In genomic region chr5:179697108-179697507, GRCh38 we compare ENCODE assay signal across 2 cellular contexts.
TF ChIP-seq lines count a peak whose summit lies in the region.

No MANE protein-coding gene starts in this region.

TF ChIP-seq in IMR-90, 13 proteins besides CTCF, POLR2A, EP300 and RAD21:
- no peak for TF ChIP-seq NFE2L2 (IDR thresholded peaks at IDR 0.05; ENCODE audit: low read depth, low read length)
- TF ChIP-seq SMC3 (IDR thresholded peaks at IDR 0.05; ENCODE audit: low read depth, low read length) = no peak
- TF ChIP-seq USF2 (IDR thresholded peaks at IDR 0.05; ENCODE audit: low read depth, low read length) = no peak
- TF ChIP-seq, protein P1, sequence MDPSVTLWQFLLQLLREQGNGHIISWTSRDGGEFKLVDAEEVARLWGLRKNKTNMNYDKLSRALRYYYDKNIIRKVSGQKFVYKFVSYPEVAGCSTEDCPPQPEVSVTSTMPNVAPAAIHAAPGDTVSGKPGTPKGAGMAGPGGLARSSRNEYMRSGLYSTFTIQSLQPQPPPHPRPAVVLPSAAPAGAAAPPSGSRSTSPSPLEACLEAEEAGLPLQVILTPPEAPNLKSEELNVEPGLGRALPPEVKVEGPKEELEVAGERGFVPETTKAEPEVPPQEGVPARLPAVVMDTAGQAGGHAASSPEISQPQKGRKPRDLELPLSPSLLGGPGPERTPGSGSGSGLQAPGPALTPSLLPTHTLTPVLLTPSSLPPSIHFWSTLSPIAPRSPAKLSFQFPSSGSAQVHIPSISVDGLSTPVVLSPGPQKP (IDR thresholded peaks at IDR 0.05; ENCODE audit: borderline replicate concordance, low read depth, low read length) = no peak
- no peak for TF ChIP-seq CHD1 (IDR thresholded peaks at IDR 0.05; ENCODE audit: low read depth, low read length)
- no peak for TF ChIP-seq FOS (IDR thresholded peaks at IDR 0.05; ENCODE audit: low read depth, low read length)
- no peak for TF ChIP-seq CEBPB (IDR thresholded peaks at IDR 0.05; ENCODE audit: low read depth, low read length)
- no peak for TF ChIP-seq MAZ (IDR thresholded peaks at IDR 0.05; ENCODE audit: borderline replicate concordance, low read depth, low read length)
- no peak for TF ChIP-seq MAFK (IDR thresholded peaks at IDR 0.05; ENCODE audit: low read depth, low read length)
- TF ChIP-seq BHLHE40 (IDR thresholded peaks at IDR 0.05; ENCODE audit: low read depth, low read length) = no peak
- TF ChIP-seq MXI1 (IDR thresholded peaks at IDR 0.05; ENCODE audit: borderline replicate concordance, low read depth, low read length) = no peak
- TF ChIP-seq RCOR1 (IDR thresholded peaks at IDR 0.05; ENCODE audit: insufficient replicate concordance, low read length) = no peak
- TF ChIP-seq RFX5 (IDR thresholded peaks at IDR 0.05; ENCODE audit: low read depth, low read length) = no peak

TF ChIP-seq in K562, 482 proteins besides CTCF, POLR2A, EP300 and RAD21:
- no peak for TF ChIP-seq ZNF143 (CRISPR knock-in tag; IDR thresholded peaks at IDR 0.05)
- peak; percentile 62 for TF ChIP-seq ZNF121 (CRISPR knock-in tag; conservative IDR thresholded peaks at IDR 0.05)
TF ChIP-seq in K562: peak in this region for 1.
